Comparison of ENCODE assay signal across 2 cellular contexts in genomic region chr14:39008965-39009364, GRCh38.
TF ChIP-seq lines count a peak whose summit lies in the region.
"Not testable (repeated sequence)": the region's sequence is repeated elsewhere in the genome, so short reads cannot be mapped to it uniquely, and the experiment has no call there.

No MANE protein-coding gene starts in this region.

TF ChIP-seq in HepG2, 621 proteins besides CTCF, POLR2A, EP300 and RAD21:
- TF ChIP-seq HNF4G (IDR thresholded peaks at IDR 0.05; ENCODE audit: borderline replicate concordance, low read depth, low read length) = 0 out of 2 replicates have a peak, but pooled peaks have one; percentile 10
- not testable (repeated sequence) for TF ChIP-seq HNF4G (CRISPR knock-in tag; IDR thresholded peaks at IDR 0.05; ENCODE audit: borderline replicate concordance, low read depth); FOXP1 (IDR thresholded peaks at IDR 0.05)
- TF ChIP-seq ARID5B (CRISPR knock-in tag; IDR thresholded peaks at IDR 0.05) = peak; percentile 42
- 0 out of 2 replicates have a peak, but pooled peaks have one; percentile 8 for TF ChIP-seq FOXP1 (CRISPR knock-in tag; IDR thresholded peaks at IDR 0.05)
- TF ChIP-seq, protein P1, sequence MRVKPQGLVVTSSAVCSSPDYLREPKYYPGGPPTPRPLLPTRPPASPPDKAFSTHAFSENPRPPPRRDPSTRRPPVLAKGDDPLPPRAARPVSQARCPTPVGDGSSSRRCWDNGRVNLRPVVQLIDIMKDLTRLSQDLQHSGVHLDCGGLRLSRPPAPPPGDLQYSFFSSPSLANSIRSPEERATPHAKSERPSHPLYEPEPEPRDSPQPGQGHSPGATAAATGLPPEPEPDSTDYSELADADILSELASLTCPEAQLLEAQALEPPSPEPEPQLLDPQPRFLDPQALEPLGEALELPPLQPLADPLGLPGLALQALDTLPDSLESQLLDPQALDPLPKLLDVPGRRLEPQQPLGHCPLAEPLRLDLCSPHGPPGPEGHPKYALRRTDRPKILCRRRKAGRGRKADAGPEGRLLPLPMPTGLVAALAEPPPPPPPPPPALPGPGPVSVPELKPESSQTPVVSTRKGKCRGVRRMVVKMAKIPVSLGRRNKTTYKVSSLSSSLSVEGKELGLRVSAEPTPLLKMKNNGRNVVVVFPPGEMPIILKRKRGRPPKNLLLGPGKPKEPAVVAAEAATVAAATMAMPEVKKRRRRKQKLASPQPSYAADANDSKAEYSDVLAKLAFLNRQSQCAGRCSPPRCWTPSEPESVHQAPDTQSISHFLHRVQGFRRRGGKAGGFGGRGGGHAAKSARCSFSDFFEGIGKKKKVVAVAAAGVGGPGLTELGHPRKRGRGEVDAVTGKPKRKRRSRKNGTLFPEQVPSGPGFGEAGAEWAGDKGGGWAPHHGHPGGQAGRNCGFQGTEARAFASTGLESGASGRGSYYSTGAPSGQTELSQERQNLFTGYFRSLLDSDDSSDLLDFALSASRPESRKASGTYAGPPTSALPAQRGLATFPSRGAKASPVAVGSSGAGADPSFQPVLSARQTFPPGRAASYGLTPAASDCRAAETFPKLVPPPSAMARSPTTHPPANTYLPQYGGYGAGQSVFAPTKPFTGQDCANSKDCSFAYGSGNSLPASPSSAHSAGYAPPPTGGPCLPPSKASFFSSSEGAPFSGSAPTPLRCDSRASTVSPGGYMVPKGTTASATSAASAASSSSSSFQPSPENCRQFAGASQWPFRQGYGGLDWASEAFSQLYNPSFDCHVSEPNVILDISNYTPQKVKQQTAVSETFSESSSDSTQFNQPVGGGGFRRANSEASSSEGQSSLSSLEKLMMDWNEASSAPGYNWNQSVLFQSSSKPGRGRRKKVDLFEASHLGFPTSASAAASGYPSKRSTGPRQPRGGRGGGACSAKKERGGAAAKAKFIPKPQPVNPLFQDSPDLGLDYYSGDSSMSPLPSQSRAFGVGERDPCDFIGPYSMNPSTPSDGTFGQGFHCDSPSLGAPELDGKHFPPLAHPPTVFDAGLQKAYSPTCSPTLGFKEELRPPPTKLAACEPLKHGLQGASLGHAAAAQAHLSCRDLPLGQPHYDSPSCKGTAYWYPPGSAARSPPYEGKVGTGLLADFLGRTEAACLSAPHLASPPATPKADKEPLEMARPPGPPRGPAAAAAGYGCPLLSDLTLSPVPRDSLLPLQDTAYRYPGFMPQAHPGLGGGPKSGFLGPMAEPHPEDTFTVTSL (CRISPR knock-in tag; IDR thresholded peaks at IDR 0.05; ENCODE audit: borderline replicate concordance) = peak; percentile 21; the same call in 1 of the 2 replicates
- peak; percentile 36; the same call in 1 of the 2 replicates for TF ChIP-seq ELF3 (CRISPR knock-in tag; IDR thresholded peaks at IDR 0.05)
- peak; percentile 68 for TF ChIP-seq HNF4A (CRISPR knock-in tag; IDR thresholded peaks at IDR 0.05)

TF ChIP-seq in liver, 16 proteins besides CTCF, POLR2A, EP300 and RAD21:
- TF ChIP-seq SP1 (IDR thresholded peaks at IDR 0.05) = peak; percentile 39
- peak; percentile 54 to 70 for TF ChIP-seq HNF4A (conservative IDR thresholded peaks at IDR 0.05)
